Comparison of ENCODE assay signal across 34 cellular contexts in the genomic region with DNA sequence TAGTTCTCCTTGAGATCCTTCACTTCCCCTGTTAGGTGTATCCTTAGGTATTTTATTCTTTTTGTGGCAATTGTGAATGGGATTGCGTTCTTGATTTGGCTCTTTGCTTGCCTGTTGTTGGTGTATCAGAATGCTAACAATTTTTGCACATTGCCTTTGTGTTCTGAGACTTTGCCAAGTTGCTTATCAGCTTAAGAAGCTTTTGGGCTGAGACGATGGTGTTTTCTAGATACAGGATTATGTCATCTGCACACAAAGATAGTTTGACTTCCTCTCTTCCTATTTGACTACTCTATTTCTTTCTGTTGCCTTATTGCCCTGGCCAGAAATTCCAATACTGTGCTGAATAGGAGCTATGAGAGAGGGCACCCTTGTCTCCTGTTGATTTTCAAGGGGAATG.
"Had no signal": no experiment of that assay in that cellular context is flagged by ENCODE, and none has a peak within 500 bp of the region (broad histone marks: within the 10 kb centered on the region; RNA-seq: fewer than 3 reads in every experiment).

No MANE protein-coding gene starts in this region.

- H3K27me3 Mint-ChIP-seq: activated CD4-positive, alpha-beta memory T cell treated with anti-CD3 and anti-CD28 coated beads, Interleukin-2, amount 10 ng/mL, durations not matched to agents 7 days and 5 days; activated CD4-positive, alpha-beta T cell treated with anti-CD3 and anti-CD28 coated beads, Interleukin-2, amount 10 ng/mL, durations not matched to agents 7 days and 5 days; activated naive CD8-positive, alpha-beta T cell; activated T-cell treated with anti-CD3 and anti-CD28 coated beads, Interleukin-2, amount 50 U/mL, for 24 hours; activated T-helper 17 cell treated with anti-CD3 and anti-CD28 coated beads, Interleukin-2, amount 50 U/mL, for 72 hours; central memory CD8-positive, alpha-beta T cell; dendritic cell treated with granulocyte-macrophage colony-stimulating factor and Interleukin-4, amounts not matched to agents 40 ng/mL and 50 ng/mL, for 4 days had no signal

- ATAC-seq: activated T-helper 17 cell treated with anti-CD3 and anti-CD28 coated beads, Interleukin-2, amount 50 U/mL, for 72 hours; foreskin keratinocyte; gastrocnemius medialis; heart right ventricle; WTC11 had no signal

- H3K36me3 ChIP-seq: brain microvascular endothelial cell, esophagus muscularis mucosa, gastrocnemius medialis, heart right ventricle had no signal

- H3K79me2 ChIP-seq: hepatocyte had no signal

- H3K4me3 Mint-ChIP-seq: activated CD4-positive, alpha-beta memory T cell treated with anti-CD3 and anti-CD28 coated beads, Interleukin-2, amount 10 ng/mL, durations not matched to agents 7 days and 5 days; activated CD4-positive, alpha-beta T cell treated with anti-CD3 and anti-CD28 coated beads, Interleukin-2, amount 10 ng/mL, durations not matched to agents 7 days and 5 days; activated naive CD8-positive, alpha-beta T cell; activated T-cell treated with anti-CD3 and anti-CD28 coated beads, Interleukin-2, amount 50 U/mL, for 24 hours; activated T-helper 17 cell treated with anti-CD3 and anti-CD28 coated beads, Interleukin-2, amount 50 U/mL, for 72 hours; central memory CD8-positive, alpha-beta T cell; dendritic cell treated with granulocyte-macrophage colony-stimulating factor and Interleukin-4, amounts not matched to agents 40 ng/mL and 50 ng/mL, for 4 days; endodermal cell; WTC11 had no signal

- H3K27me3 ChIP-seq: brain microvascular endothelial cell, dorsolateral prefrontal cortex, esophagus muscularis mucosa, foreskin keratinocyte, gastrocnemius medialis, heart right ventricle, hepatocyte had no signal

- FAIRE-seq: astrocyte, bronchial epithelial cell, TTC549 had no signal

- H3K4me3 ChIP-seq: coronary artery, dorsolateral prefrontal cortex, esophagus muscularis mucosa, gastrocnemius medialis, heart right ventricle, hepatocyte had no signal

- H3K27ac ChIP-seq: brain microvascular endothelial cell, coronary artery, dorsolateral prefrontal cortex, esophagus muscularis mucosa, foreskin keratinocyte, gastrocnemius medialis, heart right ventricle, hepatocyte, VCaP had no signal

- H3K36me3 Mint-ChIP-seq: activated naive CD8-positive, alpha-beta T cell had no signal

- H3K4me2 ChIP-seq: hepatocyte had no signal

- H3K4me1 Mint-ChIP-seq: activated CD4-positive, alpha-beta memory T cell treated with anti-CD3 and anti-CD28 coated beads, Interleukin-2, amount 10 ng/mL, durations not matched to agents 7 days and 5 days; activated CD4-positive, alpha-beta T cell treated with anti-CD3 and anti-CD28 coated beads, Interleukin-2, amount 10 ng/mL, durations not matched to agents 7 days and 5 days; activated T-helper 17 cell treated with anti-CD3 and anti-CD28 coated beads, Interleukin-2, amount 50 U/mL, for 72 hours; central memory CD8-positive, alpha-beta T cell; endodermal cell; WTC11 had no signal

- H2AFZ ChIP-seq: hepatocyte had no signal

- DNase-seq: activated CD4-positive, alpha-beta memory T cell treated with anti-CD3 and anti-CD28 coated beads, Interleukin-2, amount 10 ng/mL, durations not matched to agents 7 days and 5 days; activated CD4-positive, alpha-beta T cell treated with anti-CD3 and anti-CD28 coated beads for 1 hour; activated CD4-positive, alpha-beta T cell treated with anti-CD3 and anti-CD28 coated beads for 4 hours; activated CD4-positive, alpha-beta T cell treated with anti-CD3 and anti-CD28 coated beads, Interleukin-2, amount 10 ng/mL, durations not matched to agents 7 days and 5 days; activated CD4-positive, alpha-beta T cell treated with anti-CD3 and anti-CD28 coated beads, Interleukin-2, amount 50 U/mL, for 4 hours; activated CD8-positive, alpha-beta memory T cell treated with anti-CD3 and anti-CD28 coated beads, Interleukin-2, amount 50 U/mL, for 48 hours; activated effector memory CD4-positive, alpha-beta T cell treated with Interleukin-2 at 50 U/mL for 16 hours; activated gamma-delta T cell treated with Interleukin-2 at 50 U/mL for 16 hours; activated naive CD4-positive, alpha-beta T cell treated with anti-CD3 and anti-CD28 coated beads, Interleukin-2, amount 50 U/mL, for 16 hours; activated naive CD4-positive, alpha-beta T cell treated with Interleukin-2 at 50 U/mL for 16 hours; activated T-cell treated with anti-CD3 and anti-CD28 coated beads for 4 hours; activated T-cell treated with anti-CD3 and anti-CD28 coated beads, Interleukin-2, amount 50 U/mL, for 24 hours; amniotic stem cell; anterior cingulate cortex; brain microvascular endothelial cell; dorsolateral prefrontal cortex; effector memory CD4-positive, alpha-beta T cell; endodermal cell; foreskin keratinocyte; gastrocnemius medialis; heart right ventricle; T-helper 2 cell had no signal

- H3K27ac Mint-ChIP-seq: activated CD4-positive, alpha-beta memory T cell treated with anti-CD3 and anti-CD28 coated beads, Interleukin-2, amount 10 ng/mL, durations not matched to agents 7 days and 5 days; activated CD4-positive, alpha-beta T cell treated with anti-CD3 and anti-CD28 coated beads, Interleukin-2, amount 10 ng/mL, durations not matched to agents 7 days and 5 days; activated naive CD8-positive, alpha-beta T cell; activated T-cell treated with anti-CD3 and anti-CD28 coated beads, Interleukin-2, amount 50 U/mL, for 24 hours; activated T-helper 17 cell treated with anti-CD3 and anti-CD28 coated beads, Interleukin-2, amount 50 U/mL, for 72 hours; dendritic cell treated with granulocyte-macrophage colony-stimulating factor and Interleukin-4, amounts not matched to agents 40 ng/mL and 50 ng/mL, for 4 days; endodermal cell; WTC11 had no signal

- H3K4me1 ChIP-seq: esophagus muscularis mucosa, foreskin keratinocyte, gastrocnemius medialis, heart right ventricle had no signal

- H3K9me3 ChIP-seq: gastrocnemius medialis had no signal
